Comparison of ENCODE assay signal across 8 cellular contexts in genomic region chr12:6606331-6607131, GRCh38. TPM values are rescaled to one million over a fixed set of nuclear protein-coding genes. Genes with fewer than 3 reads are reported as not detected.
DNase-seq lines count a peak whose midpoint lies in the region; ATAC-seq and TF ChIP-seq lines count a peak whose summit lies in the region.

No MANE protein-coding gene starts in this region.

- H3K27me3 Mint-ChIP-seq in chondrocyte (ENCODE audit: low read depth) = no peaks in the 10 kb centered on the region

- TF ChIP-seq CTCF in chondrocyte (IDR thresholded peaks at IDR 0.05) (no peak), left lung (IDR thresholded peaks at IDR 0.05) (no peak)

- H3K36me3 ChIP-seq in HUES6 (ENCODE audit: control insufficient read depth, insufficient read depth, low read length) (peaks cover 39% of the 10 kb centered on the region), left lung (peaks cover 0 to 14% of the 10 kb centered on the region in 2 donors)

- peak overlapping the region; percentile 92 for H3K4me3 ChIP-seq in HUES6 (ENCODE audit: low read depth, low read length)
- H3K4me3 ChIP-seq in left lung = peak overlapping the region; percentile 76 to 88

- H3K4me1 ChIP-seq in HUES6 (ENCODE audit: control insufficient read depth, insufficient read depth, low read length) = peaks cover 47% of the 10 kb centered on the region
- peaks cover 34 to 43% of the 10 kb centered on the region in 2 donors for H3K4me1 ChIP-seq in left lung

- H3K27me3 ChIP-seq in HUES6 (ENCODE audit: control insufficient read depth, insufficient read depth, low read length) (no peaks in the 10 kb centered on the region), left lung (no peaks in the 10 kb centered on the region)

- peak overlapping the region; percentile 89 for H3K4me3 Mint-ChIP-seq in chondrocyte (ENCODE audit: unreplicated experiment)

- H3K9me3 Mint-ChIP-seq in chondrocyte (ENCODE audit: low read depth) = no peaks in the 10 kb centered on the region

- peak overlapping the region; percentile 84 for H3K27ac Mint-ChIP-seq in chondrocyte (ENCODE audit: unreplicated experiment)

- DNase-seq in CD1c-positive myeloid dendritic cell (ENCODE audit: extremely low spot score) (peak; percentile 50), chondrocyte (ENCODE audit: low spot score) (no peak), left lung (peak; percentile 71 to 89), GOT3 (lab: John Stamatoyannopoulos, UW) (no peak)
- DNase-seq in activated CD4-positive, alpha-beta T cell treated with anti-CD3 and anti-CD28 coated beads for 1 hour = peak; percentile 54
- peak; percentile 71 for DNase-seq in stimulated activated CD4-positive, alpha-beta T cell treated with anti-CD3 and anti-CD28 coated beads, Interleukin-4, amount 100 ng/mL, for 24 hours

- H3K9ac ChIP-seq in HUES6 (ENCODE audit: low read length) = peak overlapping the region; percentile 90

- H3K9me3 ChIP-seq in HUES6 (ENCODE audit: control insufficient read depth, insufficient read depth, low read depth, low read length) (no peaks in the 10 kb centered on the region), left lung (no peaks in the 10 kb centered on the region)

- H3K4me1 Mint-ChIP-seq in chondrocyte (ENCODE audit: low read depth) = peaks cover 45% of the 10 kb centered on the region

- intact Hi-C loops in left lung (cut with DNase I) = no loop called here

- peaks cover 7% of the 10 kb centered on the region for H3K36me3 Mint-ChIP-seq in chondrocyte (ENCODE audit: low read depth)

- H3K27ac ChIP-seq in HUES6 (ENCODE audit: low read depth, low read length) = peak overlapping the region; percentile 71; the same call in 1 of the 2 replicates
- H3K27ac ChIP-seq in left lung = peak overlapping the region; percentile 92 to 96

- ATAC-seq in left lung = peak; percentile 54
- no peak for ATAC-seq in HG03457 (IDR thresholded peaks at IDR 0.05; ENCODE audit: unreplicated experiment)

RNA-seq across cellular contexts. Expression of gene CHD4, which starts 0.6 kb away (rescaled TPM):
- total RNA-seq in chondrocyte (227 to 242 TPM (median 231 TPM) in 3 replicates), left lung (100 to 1,000 TPM; 159 to 171 TPM)

RNA-seq across cellular contexts. Expression of gene LPAR5, which starts 29.2 kb away (rescaled TPM):
- total RNA-seq in chondrocyte = 0.41 to 0.57 TPM (median 0.48 TPM) in 3 replicates
- total RNA-seq in left lung = 1 to 10 TPM; 1.5 to 2.0 TPM

RNA-seq across cellular contexts. Expression of gene NOP2, which starts 38.4 kb away (rescaled TPM):
- total RNA-seq in chondrocyte (27.1 to 39.3 TPM (median 32.5 TPM) in 3 replicates), left lung (10 to 100 TPM; 23.4 to 48.1 TPM)

RNA-seq across cellular contexts. Expression of gene ACRBP, which starts 40.7 kb away (rescaled TPM):
- total RNA-seq in chondrocyte = 0.37 to 0.74 TPM (median 0.41 TPM) in 3 replicates
- total RNA-seq in left lung = 1 to 10 TPM; 4.9 to 6.3 TPM

RNA-seq across cellular contexts. Expression of gene IFFO1, which starts 50.7 kb away (rescaled TPM):
- total RNA-seq in chondrocyte (29.0 to 29.5 TPM (median 29.2 TPM) in 3 replicates), left lung (10 to 100 TPM; 15.2 to 27.9 TPM)

Comparison
In these comparisons a context has a peak if more than half of its experiments do, and no peak if none do; other contexts are left out.
1. DNase-seq: peak in CD1c-positive myeloid dendritic cell (single experiment), activated CD4-positive, alpha-beta T cell treated with anti-CD3 and anti-CD28 coated beads for 1 hour (single experiment), left lung (2 of 2) and stimulated activated CD4-positive, alpha-beta T cell treated with anti-CD3 and anti-CD28 coated beads, Interleukin-4, amount 100 ng/mL, for 24 hours (single experiment); none in chondrocyte (single experiment) and GOT3 (single experiment).